ENCODE assay signal across 35 cellular contexts in the genomic region with DNA sequence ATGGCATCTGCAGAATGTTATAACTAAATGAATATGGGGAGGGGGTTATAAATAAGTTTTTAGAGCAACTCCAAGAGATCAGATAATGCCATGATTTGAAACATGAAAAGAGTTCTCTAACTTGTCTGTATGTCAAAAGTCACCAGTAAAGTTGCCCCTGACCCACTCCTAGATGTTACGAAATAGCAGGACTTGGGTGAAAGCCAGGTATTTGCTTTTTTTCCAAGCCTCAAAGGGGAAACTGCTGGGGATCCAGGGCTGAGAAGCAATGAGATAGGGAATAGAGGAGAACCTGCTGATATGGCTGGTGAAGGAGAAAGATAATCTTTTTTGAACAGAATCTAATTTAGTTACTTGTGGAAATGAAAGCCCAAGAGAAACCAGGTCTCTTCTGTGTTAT.
"Had no signal": no experiment of that assay in that cellular context is flagged by ENCODE, and none has a peak within 500 bp of the region (broad histone marks: within the 10 kb centered on the region; RNA-seq: fewer than 3 reads in every experiment).

No MANE protein-coding gene starts in this region.

- H3K4me1 ChIP-seq: adrenal gland, body of pancreas had no signal

- H3K4me3 ChIP-seq: adrenal gland, body of pancreas, cardiac muscle cell had no signal

- H3K9me3 Mint-ChIP-seq: activated B cell treated with CpG ODN at 0.5 μM for 24 hours had no signal

- H3K36me3 Mint-ChIP-seq: activated CD4-positive, alpha-beta memory T cell treated with anti-CD3 and anti-CD28 coated beads for 36 hours; activated naive CD4-positive, alpha-beta T cell treated with anti-CD3 and anti-CD28 coated beads, Interleukin-2, amount 10 ng/mL, durations not matched to agents 7 days and 5 days; activated naive CD4-positive, alpha-beta T cell treated with anti-CD3 and anti-CD28 coated beads, Interleukin-2, amount 50 U/mL, for 24 hours; activated naive CD8-positive, alpha-beta T cell had no signal

- H3K27ac Mint-ChIP-seq: activated B cell treated with CpG ODN at 0.5 μM for 24 hours; activated CD4-positive, alpha-beta memory T cell treated with anti-CD3 and anti-CD28 coated beads for 36 hours; activated CD4-positive, alpha-beta T cell treated with anti-CD3 and anti-CD28 coated beads, Interleukin-2, amount 10 ng/mL, durations not matched to agents 24 days and 14 days; activated CD8-positive, alpha-beta T cell treated with anti-CD3 and anti-CD28 coated beads for 36 hours; activated naive CD4-positive, alpha-beta T cell treated with anti-CD3 and anti-CD28 coated beads, Interleukin-2, amount 10 ng/mL, durations not matched to agents 7 days and 5 days; activated naive CD4-positive, alpha-beta T cell treated with anti-CD3 and anti-CD28 coated beads, Interleukin-2, amount 50 U/mL, for 24 hours; activated naive CD8-positive, alpha-beta T cell; activated T-cell treated with anti-CD3 and anti-CD28 coated beads, Interleukin-2, amount 50 U/mL, for 72 hours; activated T-helper 1 cell treated with anti-CD3 and anti-CD28 coated beads, Interleukin-12 subunit alpha, Interleukin-12 subunit beta, Interleukin-2, Interleukin-4 antibody, amounts not matched to agents 30 ng/mL and 10 ng/mL and 1 ng/mL, durations not matched to agents 14 hours and 24 hours and 36 hours; activated T-helper 17 cell treated with anti-CD3 and anti-CD28 coated beads, Interleukin-2, amount 50 U/mL, for 72 hours; T-helper 1 cell treated with Interleukin-12 subunit alpha and Interleukin-12 subunit beta and Interleukin-4 antibody, amounts not matched to agents 30 μg/mL and 1 μg/mL, for 36 hours; T-helper 2 cell treated with Interferon-gamma antibody and Interleukin-4, amounts not matched to agents 5 μg/mL and 100 μg/mL, for 36 hours had no signal

- DNase-seq: activated B cell treated with CpG ODN at 0.5 μM for 24 hours; activated CD4-positive, alpha-beta memory T cell treated with anti-CD3 and anti-CD28 coated beads for 36 hours; activated CD4-positive, alpha-beta T cell treated with anti-CD3 and anti-CD28 coated beads for 4 hours; activated CD4-positive, alpha-beta T cell treated with anti-CD3 and anti-CD28 coated beads, Interleukin-2, amount 10 ng/mL, durations not matched to agents 24 days and 14 days; activated CD4-positive, alpha-beta T cell treated with anti-CD3 and anti-CD28 coated beads, Interleukin-2, amount 50 U/mL, for 1 hour; activated CD4-positive, alpha-beta T cell treated with anti-CD3 and anti-CD28 coated beads, Interleukin-2, amount 50 U/mL, for 4 hours; activated CD4-positive, CD25-positive, alpha-beta regulatory T cell treated with anti-CD3 and anti-CD28 coated beads, Interleukin-2, amount 50 U/mL, for 72 hours; activated CD8-positive, alpha-beta memory T cell treated with anti-CD3 and anti-CD28 coated beads, Interleukin-2, amount 50 U/mL, for 4 hours; activated CD8-positive, alpha-beta T cell treated with anti-CD3 and anti-CD28 coated beads for 36 hours; activated effector memory CD4-positive, alpha-beta T cell treated with anti-CD3 and anti-CD28 coated beads, Interleukin-2, amount 50 U/mL, for 16 hours; activated naive CD4-positive, alpha-beta T cell treated with anti-CD3 and anti-CD28 coated beads, Interleukin-2, amount 10 ng/mL, durations not matched to agents 7 days and 5 days; activated naive CD4-positive, alpha-beta T cell treated with Interleukin-2 at 50 U/mL for 16 hours; activated T-cell treated with anti-CD3 and anti-CD28 coated beads for 4 hours; activated T-cell treated with anti-CD3 and anti-CD28 coated beads, Interleukin-2, amount 50 U/mL, for 1 hour; activated T-cell treated with anti-CD3 and anti-CD28 coated beads, Interleukin-2, amount 50 U/mL, for 4 hours; activated T-cell treated with anti-CD3 and anti-CD28 coated beads, Interleukin-2, amount 50 U/mL, for 72 hours; adrenal gland; amniotic stem cell; aorta; body of pancreas; brain microvascular endothelial cell; caudate nucleus; cerebellar nuclear complex; T-helper 1 cell; T-helper 2 cell; T-helper 9 cell had no signal

- H3K4me3 Mint-ChIP-seq: activated B cell treated with CpG ODN at 0.5 μM for 24 hours; activated CD4-positive, alpha-beta memory T cell treated with anti-CD3 and anti-CD28 coated beads for 36 hours; activated CD4-positive, alpha-beta T cell treated with anti-CD3 and anti-CD28 coated beads, Interleukin-2, amount 10 ng/mL, durations not matched to agents 24 days and 14 days; activated CD8-positive, alpha-beta T cell treated with anti-CD3 and anti-CD28 coated beads for 36 hours; activated naive CD4-positive, alpha-beta T cell treated with anti-CD3 and anti-CD28 coated beads, Interleukin-2, amount 10 ng/mL, durations not matched to agents 7 days and 5 days; activated naive CD4-positive, alpha-beta T cell treated with anti-CD3 and anti-CD28 coated beads, Interleukin-2, amount 50 U/mL, for 24 hours; activated naive CD8-positive, alpha-beta T cell; activated T-cell treated with anti-CD3 and anti-CD28 coated beads, Interleukin-2, amount 50 U/mL, for 4 hours; activated T-cell treated with anti-CD3 and anti-CD28 coated beads, Interleukin-2, amount 50 U/mL, for 72 hours; activated T-helper 1 cell treated with anti-CD3 and anti-CD28 coated beads, Interleukin-12 subunit alpha, Interleukin-12 subunit beta, Interleukin-2, Interleukin-4 antibody, amounts not matched to agents 30 ng/mL and 10 ng/mL and 1 ng/mL, durations not matched to agents 14 hours and 24 hours and 36 hours; activated T-helper 17 cell treated with anti-CD3 and anti-CD28 coated beads, Interleukin-2, amount 50 U/mL, for 72 hours; central memory CD8-positive, alpha-beta T cell; T-helper 1 cell treated with Interleukin-12 subunit alpha and Interleukin-12 subunit beta and Interleukin-4 antibody, amounts not matched to agents 30 μg/mL and 1 μg/mL, for 36 hours; T-helper 2 cell treated with Interferon-gamma antibody and Interleukin-4, amounts not matched to agents 5 μg/mL and 100 μg/mL, for 36 hours had no signal

- H3K27ac ChIP-seq: adrenal gland, body of pancreas, brain microvascular endothelial cell, cardiac muscle cell, VCaP had no signal

- ATAC-seq: activated CD8-positive, alpha-beta T cell treated with anti-CD3 and anti-CD28 coated beads for 36 hours; activated T-cell treated with anti-CD3 and anti-CD28 coated beads, Interleukin-2, amount 50 U/mL, for 4 hours; activated T-cell treated with anti-CD3 and anti-CD28 coated beads, Interleukin-2, amount 50 U/mL, for 72 hours; activated T-helper 17 cell treated with anti-CD3 and anti-CD28 coated beads, Interleukin-2, amount 50 U/mL, for 72 hours; body of pancreas had no signal

- H3K27me3 Mint-ChIP-seq: activated B cell treated with CpG ODN at 0.5 μM for 24 hours; activated CD4-positive, alpha-beta memory T cell treated with anti-CD3 and anti-CD28 coated beads for 36 hours; activated CD4-positive, alpha-beta T cell treated with anti-CD3 and anti-CD28 coated beads, Interleukin-2, amount 10 ng/mL, durations not matched to agents 24 days and 14 days; activated CD8-positive, alpha-beta T cell treated with anti-CD3 and anti-CD28 coated beads for 36 hours; activated naive CD4-positive, alpha-beta T cell treated with anti-CD3 and anti-CD28 coated beads, Interleukin-2, amount 10 ng/mL, durations not matched to agents 7 days and 5 days; activated naive CD4-positive, alpha-beta T cell treated with anti-CD3 and anti-CD28 coated beads, Interleukin-2, amount 50 U/mL, for 24 hours; activated naive CD8-positive, alpha-beta T cell; activated T-helper 17 cell treated with anti-CD3 and anti-CD28 coated beads, Interleukin-2, amount 50 U/mL, for 72 hours; central memory CD8-positive, alpha-beta T cell had no signal

- H3K9me3 ChIP-seq: adrenal gland, body of pancreas had no signal

- H3K36me3 ChIP-seq: adrenal gland, brain microvascular endothelial cell, cardiac muscle cell had no signal

- H3K4me1 Mint-ChIP-seq: activated B cell treated with CpG ODN at 0.5 μM for 24 hours; activated CD4-positive, alpha-beta T cell treated with anti-CD3 and anti-CD28 coated beads, Interleukin-2, amount 10 ng/mL, durations not matched to agents 24 days and 14 days; activated naive CD4-positive, alpha-beta T cell treated with anti-CD3 and anti-CD28 coated beads, Interleukin-2, amount 10 ng/mL, durations not matched to agents 7 days and 5 days; activated naive CD4-positive, alpha-beta T cell treated with anti-CD3 and anti-CD28 coated beads, Interleukin-2, amount 50 U/mL, for 24 hours; activated T-helper 17 cell treated with anti-CD3 and anti-CD28 coated beads, Interleukin-2, amount 50 U/mL, for 72 hours; central memory CD8-positive, alpha-beta T cell had no signal

- H3K27me3 ChIP-seq: adrenal gland, body of pancreas, brain microvascular endothelial cell, cardiac muscle cell had no signal
